9 cellular contexts compared by ENCODE assay signal in the genomic region with DNA sequence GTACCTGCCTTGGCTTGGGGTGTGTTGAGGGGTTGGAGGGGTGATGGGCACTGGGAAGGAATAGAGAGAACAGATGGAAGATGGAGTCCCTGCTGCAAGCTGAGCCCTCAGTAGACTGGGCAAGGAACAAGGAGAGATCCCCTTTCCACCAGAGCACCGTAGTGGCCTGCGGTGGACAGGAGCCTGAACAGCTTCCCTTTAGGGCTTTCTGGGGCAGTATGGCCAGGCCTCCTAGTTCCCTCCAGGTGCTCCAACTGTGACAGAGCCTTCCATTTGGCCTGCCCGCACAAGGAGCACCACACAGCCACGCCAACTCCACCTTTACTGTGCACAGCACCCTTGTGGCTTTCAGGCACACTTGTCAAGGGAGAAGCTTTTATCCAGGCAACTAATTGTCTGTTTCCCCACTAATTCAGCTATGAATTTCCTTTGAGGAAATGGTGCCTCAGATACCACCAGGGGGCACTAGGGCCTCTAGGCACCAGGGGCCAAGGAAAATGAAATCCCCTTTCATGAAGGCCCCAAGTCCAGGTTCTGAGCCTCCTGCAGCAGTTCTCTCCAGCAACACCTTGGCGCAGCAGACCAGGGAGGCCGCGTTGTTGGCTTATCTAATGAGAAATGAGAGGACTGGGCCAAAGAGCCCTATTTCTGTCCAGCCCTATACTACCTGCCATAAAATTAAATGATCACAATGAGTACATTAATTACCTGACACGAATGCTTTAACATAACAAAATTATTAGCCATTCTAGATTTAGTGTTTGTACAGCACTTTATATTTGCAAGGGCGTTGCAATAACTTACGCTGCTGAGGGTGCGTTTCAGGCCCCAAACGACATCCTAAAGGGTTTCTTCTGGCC. TPM values are rescaled to one million over a fixed set of nuclear protein-coding genes. Genes with fewer than 3 reads are reported as not detected.
A peak's percentile ranks its signal among the peaks of the same experiment; 100 is the strongest.
DNase-seq lines count a peak whose midpoint lies in the region; ATAC-seq and TF ChIP-seq lines count a peak whose summit lies in the region.
"Had no signal": no experiment of that assay in that cellular context is flagged by ENCODE, and none has a peak within 500 bp of the region (broad histone marks: within the 10 kb centered on the region; RNA-seq: fewer than 3 reads in every experiment).

No MANE protein-coding gene starts in this region.

- TF ChIP-seq RAD21 in neural cell (conservative IDR thresholded peaks at IDR 0.05) = no peak

- H3K9me3 ChIP-seq in neural cell (ENCODE audit: low read length) = no peaks in the 10 kb centered on the region

- DNase-seq in AG09309 (ENCODE audit: low read depth) = peak; percentile 14
- peak; percentile 55 for DNase-seq in GM13977 (ENCODE audit: low spot score)
- peak; percentile 96 for DNase-seq in NCI-H510A treated with DMSO at 0.1 percent for 48 hours (lab: John Stamatoyannopoulos, UW)
- peak; percentile 12 to 29 for DNase-seq in activated CD8-positive, alpha-beta memory T cell treated with anti-CD3 and anti-CD28 coated beads for 1 hour (ENCODE audit: extremely low read depth in 1 of 2, low read depth in 1 of 2)
- DNase-seq in fibroblast of gingiva (ENCODE audit: low read depth) = peak; percentile 35
- DNase-seq in ureter (ENCODE audit: low spot score) = peak; percentile 53

- H3K27ac ChIP-seq in neural cell (ENCODE audit: low read length) = no peak overlapping the region

- H3K4me2 ChIP-seq in neural cell (ENCODE audit: low read length) = no peak overlapping the region

- H4K20me1 ChIP-seq in neural cell (ENCODE audit: insufficient read depth) = no peaks in the 10 kb centered on the region

- H3K4me3 ChIP-seq in AG09309 (ENCODE audit: control insufficient read depth, low read depth, low read length) = no peak overlapping the region
- no peak overlapping the region for H3K4me3 ChIP-seq in neural cell (ENCODE audit: low read length)

- H3K27me3 ChIP-seq in neural cell (ENCODE audit: insufficient read depth, low read depth, low read length) = no peaks in the 10 kb centered on the region

- TF ChIP-seq CTCF in AG09309 (IDR thresholded peaks at IDR 0.05; ENCODE audit: control insufficient read depth, insufficient read depth, low read depth, low read length, missing control alignments) (peak; percentile 84), GM13977 (IDR thresholded peaks at IDR 0.05; ENCODE audit: extremely low read depth, insufficient read depth, missing control alignments) (peak; percentile 75), neural cell (IDR thresholded peaks at IDR 0.05; ENCODE audit: poor library complexity, severe bottlenecking) (peak; percentile 16)

- H3K79me2 ChIP-seq in neural cell (replicated peaks; ENCODE audit: insufficient read depth, low read length) = no peaks in the 10 kb centered on the region

- no peaks in the 10 kb centered on the region for H3K9me2 ChIP-seq in neural cell (ENCODE audit: insufficient read depth, low read length)

- H3F3A ChIP-seq in neural cell (ENCODE audit: insufficient read depth, low read length, poor library complexity, severe bottlenecking) = no peaks in the 10 kb centered on the region

- no peak for ATAC-seq in HG02938 (IDR thresholded peaks at IDR 0.05; ENCODE audit: unreplicated experiment)
- ATAC-seq: left colon had no signal

- no peak overlapping the region for H3K9ac ChIP-seq in neural cell (ENCODE audit: low read length)

- no peak for TF ChIP-seq EP300 in neural cell (conservative IDR thresholded peaks at IDR 0.05; ENCODE audit: poor library complexity, severe bottlenecking)

- no peaks in the 10 kb centered on the region for H3K36me3 ChIP-seq in neural cell (ENCODE audit: insufficient read depth, low read length)

- H2AFZ ChIP-seq in neural cell (ENCODE audit: low read depth, low read length) = no peak overlapping the region

- in situ Hi-C loops in GM13977 (cut with MboI; ENCODE audit: low pct_unique_long_range_greater_than_20kb, low sequenced_read_pairs, unreplicated experiment) = loop anchor here (10.0 kb wide), 1 partner anchor 217 kb away; no protein-coding TSS in a partner anchor

TF ChIP-seq in neural cell, 6 proteins besides CTCF, POLR2A, EP300 and RAD21:
- TF ChIP-seq EZH2 (IDR thresholded peaks at IDR 0.05; ENCODE audit: borderline replicate concordance, insufficient read depth, low read length, poor library complexity, severe bottlenecking) = no peak
- TF ChIP-seq POLR2AphosphoS5 (IDR thresholded peaks at IDR 0.05) = no peak
- TF ChIP-seq, protein P1, sequence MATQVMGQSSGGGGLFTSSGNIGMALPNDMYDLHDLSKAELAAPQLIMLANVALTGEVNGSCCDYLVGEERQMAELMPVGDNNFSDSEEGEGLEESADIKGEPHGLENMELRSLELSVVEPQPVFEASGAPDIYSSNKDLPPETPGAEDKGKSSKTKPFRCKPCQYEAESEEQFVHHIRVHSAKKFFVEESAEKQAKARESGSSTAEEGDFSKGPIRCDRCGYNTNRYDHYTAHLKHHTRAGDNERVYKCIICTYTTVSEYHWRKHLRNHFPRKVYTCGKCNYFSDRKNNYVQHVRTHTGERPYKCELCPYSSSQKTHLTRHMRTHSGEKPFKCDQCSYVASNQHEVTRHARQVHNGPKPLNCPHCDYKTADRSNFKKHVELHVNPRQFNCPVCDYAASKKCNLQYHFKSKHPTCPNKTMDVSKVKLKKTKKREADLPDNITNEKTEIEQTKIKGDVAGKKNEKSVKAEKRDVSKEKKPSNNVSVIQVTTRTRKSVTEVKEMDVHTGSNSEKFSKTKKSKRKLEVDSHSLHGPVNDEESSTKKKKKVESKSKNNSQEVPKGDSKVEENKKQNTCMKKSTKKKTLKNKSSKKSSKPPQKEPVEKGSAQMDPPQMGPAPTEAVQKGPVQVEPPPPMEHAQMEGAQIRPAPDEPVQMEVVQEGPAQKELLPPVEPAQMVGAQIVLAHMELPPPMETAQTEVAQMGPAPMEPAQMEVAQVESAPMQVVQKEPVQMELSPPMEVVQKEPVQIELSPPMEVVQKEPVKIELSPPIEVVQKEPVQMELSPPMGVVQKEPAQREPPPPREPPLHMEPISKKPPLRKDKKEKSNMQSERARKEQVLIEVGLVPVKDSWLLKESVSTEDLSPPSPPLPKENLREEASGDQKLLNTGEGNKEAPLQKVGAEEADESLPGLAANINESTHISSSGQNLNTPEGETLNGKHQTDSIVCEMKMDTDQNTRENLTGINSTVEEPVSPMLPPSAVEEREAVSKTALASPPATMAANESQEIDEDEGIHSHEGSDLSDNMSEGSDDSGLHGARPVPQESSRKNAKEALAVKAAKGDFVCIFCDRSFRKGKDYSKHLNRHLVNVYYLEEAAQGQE (IDR thresholded peaks at IDR 0.05; ENCODE audit: borderline replicate concordance) = no peak
- TF ChIP-seq TAF1 (IDR thresholded peaks at IDR 0.05; ENCODE audit: low read depth) = no peak
- no peak for TF ChIP-seq SMC3 (conservative IDR thresholded peaks at IDR 0.05; ENCODE audit: poor library complexity)
- no peak for TF ChIP-seq MXI1 (conservative IDR thresholded peaks at IDR 0.05; ENCODE audit: poor library complexity, severe bottlenecking)

RNA-seq across cellular contexts. Expression of gene ERI3, which starts 23.1 kb away (rescaled TPM):
- 92.5 and 109 TPM in 2 replicates for polyA plus RNA-seq in neural cell
- 54.8 and 57.2 TPM in 2 replicates for polyA minus RNA-seq in neural cell
- total RNA-seq in ureter = 60.9 TPM

RNA-seq across cellular contexts. Expression of gene RNF220, which starts 26.9 kb away (rescaled TPM):
- 142 and 161 TPM in 2 replicates for polyA plus RNA-seq in neural cell
- 75.6 and 76.2 TPM in 2 replicates for polyA minus RNA-seq in neural cell
- total RNA-seq in ureter = 62.2 TPM

Comparison
In these comparisons a context has a peak if more than half of its experiments do, and no peak if none do; other contexts are left out.
1. DNase-seq: peak in every context shown above with its lines; median percentile 96 in NCI-H510A treated with DMSO at 0.1 percent for 48 hours; 55 in GM13977; 53 in ureter; 35 in fibroblast of gingiva; 20 in activated CD8-positive, alpha-beta memory T cell treated with anti-CD3 and anti-CD28 coated beads for 1 hour; 14 in AG09309.
2. CTCF ChIP-seq: peak in every context shown above with its lines; median percentile 84 in AG09309; 75 in GM13977; 16 in neural cell.